Comparison of ENCODE assay signal across 8 cellular contexts in genomic region chr12:132687211-132688164, GRCh38. TPM values are rescaled to one million over a fixed set of nuclear protein-coding genes. Genes with fewer than 3 reads are reported as not detected.
DNase-seq lines count a peak whose midpoint lies in the region; ATAC-seq, FAIRE-seq and TF ChIP-seq lines count a peak whose summit lies in the region.

Gene POLE (minus strand): TSS chr12:132687342. CDS start chr12:132687315, 27 bp downstream.
Gene PXMP2 (plus strand): TSS chr12:132687587. CDS start chr12:132687671, 84 bp downstream.

- peaks cover 9% of the 10 kb centered on the region; the same call in 1 of the 2 replicates for H4K20me1 ChIP-seq in SU-DHL-6 (ENCODE audit: low read depth, low read length)

- peak within 1 kb of the TSS; percentile 75 for H3K27ac Mint-ChIP-seq in activated naive CD8-positive, alpha-beta T cell treated with anti-CD3 and anti-CD28 coated beads for 36 hours

- no peaks in the 10 kb centered on the region for H3K27me3 ChIP-seq in SU-DHL-6 (ENCODE audit: low read length)
- H3K27me3 ChIP-seq in parathyroid adenoma (ENCODE audit: control insufficient read depth, insufficient read depth, low read length): no peaks in the 10 kb centered on the region
- H3K27me3 ChIP-seq in thyroid gland: no peaks in the 10 kb centered on the region

- H3K4me1 Mint-ChIP-seq in activated naive CD8-positive, alpha-beta T cell treated with anti-CD3 and anti-CD28 coated beads for 36 hours: peaks cover 17% of the 10 kb centered on the region

- WGBS in thyroid gland, 2 donors: 10% methylated on average over 4 of the region's 134 CpGs; no CpG with 5 or more reads in 1 of the 2 donors

- peak within 1 kb of the TSS; percentile 83 for H3K4me3 ChIP-seq in SU-DHL-6 (ENCODE audit: insufficient read depth, low read length, poor library complexity, severe bottlenecking)
- H3K4me3 ChIP-seq in parathyroid adenoma (ENCODE audit: low read depth, low read length): peak within 1 kb of the TSS; percentile 61
- H3K4me3 ChIP-seq in thyroid gland (replicated peaks in 1 of 3): peak within 1 kb of the TSS; percentile 66 to 90 (median 75)

- peaks cover 23% of the 10 kb centered on the region for H3K36me3 Mint-ChIP-seq in activated naive CD8-positive, alpha-beta T cell treated with anti-CD3 and anti-CD28 coated beads for 36 hours

- intact Hi-C loops in Right ventricle myocardium superior (cut with DNase I): no loop called here
- intact Hi-C loops in thyroid gland (cut with DNase I): loop anchor here (5.0 kb wide), 1 partner anchor 200 kb away; no protein-coding TSS in a partner anchor

- FAIRE-seq in GM12892 (lab: Jason Lieb, UNC): peak; percentile 57

- H3K9ac ChIP-seq in SU-DHL-6 (ENCODE audit: low read length): peak within 1 kb of the TSS; percentile 87
- peak within 1 kb of the TSS; percentile 46 for H3K9ac ChIP-seq in parathyroid adenoma

- H3K9me2 ChIP-seq in SU-DHL-6 (replicated peaks; ENCODE audit: insufficient read depth, low read length): no peaks in the 10 kb centered on the region

- 0 out of 2 replicates have a peak, but pooled peaks cover 12% of the 10 kb centered on the region for H3F3A ChIP-seq in SU-DHL-6 (ENCODE audit: insufficient read depth)

- H3K4me3 Mint-ChIP-seq in activated naive CD8-positive, alpha-beta T cell treated with anti-CD3 and anti-CD28 coated beads for 36 hours: peak within 1 kb of the TSS; percentile 80

- H3K9me3 Mint-ChIP-seq in activated naive CD8-positive, alpha-beta T cell treated with anti-CD3 and anti-CD28 coated beads for 36 hours: no peaks in the 10 kb centered on the region

- no peaks in the 10 kb centered on the region for H3K27me3 Mint-ChIP-seq in activated naive CD8-positive, alpha-beta T cell treated with anti-CD3 and anti-CD28 coated beads for 36 hours

- no peaks in the 10 kb centered on the region for H3K9me3 ChIP-seq in SU-DHL-6 (ENCODE audit: insufficient read depth, low read length)
- no peaks in the 10 kb centered on the region for H3K9me3 ChIP-seq in parathyroid adenoma (ENCODE audit: control insufficient read depth, low read length)
- H3K9me3 ChIP-seq in thyroid gland: no peaks in the 10 kb centered on the region

- H3K4me1 ChIP-seq in parathyroid adenoma (no peaks in the 10 kb centered on the region), thyroid gland (peaks cover 6% of the 10 kb centered on the region in 2 donors)

- peak; percentile 79; the same call in 1 of the 2 replicates for TF ChIP-seq POLR2A in GM12892 (IDR thresholded peaks at IDR 0.05; ENCODE audit: low read depth, low read length)
- TF ChIP-seq POLR2A in thyroid gland (IDR thresholded peaks at IDR 0.05): peak in 1 of 2 donors; percentile 62

- H3K4me2 ChIP-seq in SU-DHL-6 (ENCODE audit: low read depth, low read length, poor library complexity, severe bottlenecking): peak within 1 kb of the TSS; percentile 58
- H3K4me2 ChIP-seq in parathyroid adenoma (ENCODE audit: low read length): peak within 1 kb of the TSS; percentile 72

- ATAC-seq in HG02798 (IDR thresholded peaks at IDR 0.05; ENCODE audit: poor library complexity, unreplicated experiment) (peak; percentile 95), Right ventricle myocardium superior (ENCODE audit: poor library complexity) (peak; percentile 99)

- peak; percentile 99 for DNase-seq in GM12892 (ENCODE audit: insufficient read length)
- DNase-seq in NCI-H1417 treated with DMSO at 0.1 percent for 48 hours (lab: John Stamatoyannopoulos, UW): peak; percentile 90
- DNase-seq in activated naive CD8-positive, alpha-beta T cell treated with anti-CD3 and anti-CD28 coated beads for 36 hours: peak; percentile 95
- peak; percentile 98 for DNase-seq in Right ventricle myocardium superior
- peak; percentile 97 to 98 for DNase-seq in thyroid gland

- H2AFZ ChIP-seq in SU-DHL-6 (ENCODE audit: low read depth, low read length, severe bottlenecking): peak within 1 kb of the TSS; percentile 41
- peak within 1 kb of the TSS; percentile 83 for H2AFZ ChIP-seq in parathyroid adenoma

- peaks cover 6% of the 10 kb centered on the region; the same call in 1 of the 2 replicates for H3K36me3 ChIP-seq in SU-DHL-6 (ENCODE audit: low read length)
- H3K36me3 ChIP-seq in parathyroid adenoma (ENCODE audit: control insufficient read depth, insufficient read depth, low read length): no peaks in the 10 kb centered on the region
- no peaks in the 10 kb centered on the region for H3K36me3 ChIP-seq in thyroid gland

- peaks cover 55% of the 10 kb centered on the region for H3K79me2 ChIP-seq in SU-DHL-6 (ENCODE audit: insufficient read depth, low read length)
- H3K79me2 ChIP-seq in parathyroid adenoma: peaks cover 8% of the 10 kb centered on the region

- no peak for TF ChIP-seq CTCF in SU-DHL-6 (IDR thresholded peaks at IDR 0.05; ENCODE audit: insufficient read depth, low read length, poor library complexity, severe bottlenecking)
- TF ChIP-seq CTCF in parathyroid adenoma (IDR thresholded peaks at IDR 0.05): no peak
- peak in 3 of 6 experiments; percentile 17 to 32 (median 23) for TF ChIP-seq CTCF in thyroid gland (IDR thresholded peaks at IDR 0.05)

- H3K27ac ChIP-seq in SU-DHL-6 (ENCODE audit: low read depth, low read length) (peak within 1 kb of the TSS; percentile 74), parathyroid adenoma (no peak within 1 kb of the TSS), thyroid gland (no peak within 1 kb of the TSS)

RNA-seq across cellular contexts. Expression of gene POLE, which starts in this region (rescaled TPM):
- polyA plus RNA-seq in GM12892 (2012; ENCODE audit: missing spikeins): 46.0 TPM
- total RNA-seq in activated naive CD8-positive, alpha-beta T cell treated with anti-CD3 and anti-CD28 coated beads for 36 hours: 100 to 1,000 TPM; 117 to 123 TPM
- total RNA-seq in Right ventricle myocardium superior: 10.3 TPM
- total RNA-seq in thyroid gland: 10 to 100 TPM; 19.2 to 28.1 (median 23.9) TPM

RNA-seq across cellular contexts. Expression of gene PXMP2, which starts in this region (rescaled TPM):
- 50.6 TPM for polyA plus RNA-seq in GM12892 (2012; ENCODE audit: missing spikeins)
- total RNA-seq in activated naive CD8-positive, alpha-beta T cell treated with anti-CD3 and anti-CD28 coated beads for 36 hours: 10 to 100 TPM; 18.3 to 19.0 TPM
- 54.9 TPM for total RNA-seq in Right ventricle myocardium superior
- 10 to 100 TPM; 25.7 to 57.6 (median 38.4) TPM for total RNA-seq in thyroid gland

Comparison
In these comparisons a context has a peak if more than half of its experiments do, and no peak if none do; other contexts are left out.
1. RNA of gene POLE (total RNA-seq): 117 to 123 TPM in activated naive CD8-positive, alpha-beta T cell treated with anti-CD3 and anti-CD28 coated beads for 36 hours; 19.2 to 28.1 TPM in thyroid gland and 10.3 TPM in Right ventricle myocardium superior (single experiment); every median in the first group is over 4 times any median in the second.
2. Peak in every context shown above with its lines, with median percentiles within 50 percentile points of each other: DNase-seq and H3K4me3 ChIP-seq.